ENCODE assay signal across 24 cellular contexts in genomic region chr6:119140471-119141165, GRCh38.
"Had no signal": no experiment of that assay in that cellular context is flagged by ENCODE, and none has a peak within 500 bp of the region (broad histone marks: within the 10 kb centered on the region; RNA-seq: fewer than 3 reads in every experiment).

No MANE protein-coding gene starts in this region.

- H3K27ac Mint-ChIP-seq: dendritic cell treated with granulocyte-macrophage colony-stimulating factor and Interleukin-4, amounts not matched to agents 40 ng/mL and 50 ng/mL, for 4 days; effector memory CD8-positive, alpha-beta T cell; mesothelial cell of epicardium; neural progenitor cell; stimulated activated naive B cell treated with anti-CD40 and anti-IgM and Interleukin-4, amounts not matched to agents 10 μg/mL and 1 μg/mL and 100 μg/mL, for 72 hours; stimulated activated naive CD8-positive, alpha-beta T cell treated with anti-CD3 and anti-CD28 coated beads, Interleukin-15, amount 100 ng/mL, for 72 hours had no signal

- H3K27me3 Mint-ChIP-seq: dendritic cell treated with granulocyte-macrophage colony-stimulating factor and Interleukin-4, amounts not matched to agents 40 ng/mL and 50 ng/mL, for 4 days had no signal

- H3K27ac ChIP-seq: epithelial cell of prostate, esophagus squamous epithelium, gastroesophageal sphincter, neural progenitor cell, pancreas, prostate gland, right lobe of liver, spleen, thoracic aorta, transverse colon had no signal

- H3K4me1 Mint-ChIP-seq: stimulated activated naive B cell treated with anti-CD40 and anti-IgM and Interleukin-4, amounts not matched to agents 10 μg/mL and 1 μg/mL and 100 μg/mL, for 72 hours had no signal

- ATAC-seq: effector memory CD8-positive, alpha-beta T cell; gastroesophageal sphincter; left colon; natural killer cell; pancreas; right lobe of liver; stimulated activated naive B cell treated with anti-CD40 and anti-IgM and Interleukin-4, amounts not matched to agents 10 μg/mL and 1 μg/mL and 100 μg/mL, for 72 hours; stimulated activated naive CD8-positive, alpha-beta T cell treated with anti-CD3 and anti-CD28 coated beads, Interleukin-15, amount 100 ng/mL, for 72 hours had no signal

- H3K36me3 ChIP-seq: esophagus squamous epithelium, gastroesophageal sphincter, neural progenitor cell, pancreas, prostate gland, right lobe of liver, spleen, thoracic aorta, transverse colon had no signal

- H3K36me3 Mint-ChIP-seq: mesothelial cell of epicardium; natural killer cell; neural progenitor cell; stimulated activated naive B cell treated with anti-CD40 and anti-IgM and Interleukin-4, amounts not matched to agents 10 μg/mL and 1 μg/mL and 100 μg/mL, for 72 hours had no signal

- H3K4me1 ChIP-seq: neural progenitor cell, pancreas, prostate gland, right lobe of liver had no signal

- H3K4me3 ChIP-seq: esophagus squamous epithelium, gastroesophageal sphincter, neural progenitor cell, pancreas, prostate gland, right lobe of liver, spleen, thoracic aorta, transverse colon had no signal

- DNase-seq: cerebellar nuclear complex; effector memory CD8-positive, alpha-beta T cell; esophagus squamous epithelium; foreskin fibroblast; left colon; mammary epithelial cell; natural killer cell; occipital lobe; pancreas; right lobe of liver; spleen; stimulated activated CD4-positive, alpha-beta T cell treated with anti-CD3 and anti-CD28 coated beads, Interleukin-15, amount 100 ng/mL, for 24 hours; stimulated activated CD4-positive, alpha-beta T cell treated with anti-CD3 and anti-CD28 coated beads, Interleukin-1b, Interleukin-23, amount 100 ng/mL, for 48 hours; stimulated activated CD4-positive, alpha-beta T cell treated with anti-CD3 and anti-CD28 coated beads, Interleukin-4, amount 100 ng/mL, for 24 hours; stimulated activated naive B cell treated with anti-CD40 and anti-IgM and Interleukin-4, amounts not matched to agents 10 μg/mL and 1 μg/mL and 100 μg/mL, for 72 hours; stimulated activated naive CD8-positive, alpha-beta T cell treated with anti-CD3 and anti-CD28 coated beads, Interleukin-15, amount 100 ng/mL, for 72 hours; transverse colon had no signal

- H3K4me3 Mint-ChIP-seq: dendritic cell treated with granulocyte-macrophage colony-stimulating factor and Interleukin-4, amounts not matched to agents 40 ng/mL and 50 ng/mL, for 4 days; effector memory CD8-positive, alpha-beta T cell; mesothelial cell of epicardium; neural progenitor cell; stimulated activated naive B cell treated with anti-CD40 and anti-IgM and Interleukin-4, amounts not matched to agents 10 μg/mL and 1 μg/mL and 100 μg/mL, for 72 hours; stimulated activated naive CD8-positive, alpha-beta T cell treated with anti-CD3 and anti-CD28 coated beads, Interleukin-15, amount 100 ng/mL, for 72 hours had no signal

- H3K9me3 Mint-ChIP-seq: dendritic cell treated with granulocyte-macrophage colony-stimulating factor and Interleukin-4, amounts not matched to agents 40 ng/mL and 50 ng/mL, for 4 days; effector memory CD8-positive, alpha-beta T cell; natural killer cell; neural progenitor cell; stimulated activated naive B cell treated with anti-CD40 and anti-IgM and Interleukin-4, amounts not matched to agents 10 μg/mL and 1 μg/mL and 100 μg/mL, for 72 hours; stimulated activated naive CD8-positive, alpha-beta T cell treated with anti-CD3 and anti-CD28 coated beads, Interleukin-15, amount 100 ng/mL, for 72 hours had no signal

- H3K4me2 ChIP-seq: neural progenitor cell had no signal

- H3K27me3 ChIP-seq: esophagus squamous epithelium, gastroesophageal sphincter, neural progenitor cell, pancreas, right lobe of liver, spleen, transverse colon had no signal

- H2AFZ ChIP-seq: neural progenitor cell had no signal

- H3K9ac ChIP-seq: neural progenitor cell had no signal

- H3K9me3 ChIP-seq: esophagus squamous epithelium, gastroesophageal sphincter, pancreas, prostate gland, right lobe of liver, spleen, thoracic aorta, transverse colon had no signal
